Comparison of ENCODE assay signal across 17 cellular contexts in the genomic region with DNA sequence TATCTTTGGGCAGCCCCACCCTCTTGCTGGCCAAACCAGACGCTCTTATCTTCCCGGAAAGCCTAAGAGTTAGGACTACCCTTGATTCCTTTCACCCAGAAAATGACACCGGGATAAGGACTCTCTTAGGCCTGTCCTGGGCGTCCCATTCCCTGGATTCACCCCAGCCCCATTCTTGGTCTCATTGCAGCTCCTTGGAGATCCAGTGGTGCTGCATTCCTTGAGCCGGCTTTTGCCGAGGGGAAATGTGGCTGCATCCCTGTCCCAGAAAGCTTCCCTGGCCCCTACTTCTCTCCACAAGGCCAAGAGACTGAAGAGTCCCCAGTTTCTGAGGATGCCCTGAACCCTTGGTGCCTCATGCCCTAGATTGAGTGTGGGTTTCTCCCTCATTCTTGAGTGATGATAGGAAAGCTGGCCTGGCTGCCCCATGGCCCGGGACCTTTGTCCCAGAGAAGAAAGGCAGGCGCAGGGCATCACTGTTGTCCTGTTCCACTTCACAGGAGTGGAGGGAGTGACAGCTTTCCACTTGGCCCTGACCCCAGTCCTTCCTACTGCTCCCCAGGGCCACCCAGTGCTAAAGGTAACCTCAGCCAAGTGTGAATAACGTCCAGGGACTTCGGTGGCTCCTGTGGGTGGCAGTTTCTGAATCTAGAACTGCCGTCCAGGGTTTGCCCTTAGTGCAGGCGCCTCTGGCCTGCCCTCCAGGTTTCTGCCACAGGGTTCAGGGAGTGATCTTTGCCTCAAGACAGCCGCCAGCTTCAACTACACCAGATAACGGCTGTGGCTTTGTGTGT. TPM values are rescaled to one million over a fixed set of nuclear protein-coding genes. Genes with fewer than 3 reads are reported as not detected.
A peak's percentile ranks its signal among the peaks of the same experiment; 100 is the strongest.
DNase-seq lines count a peak whose midpoint lies in the region; ATAC-seq and TF ChIP-seq lines count a peak whose summit lies in the region.
"Had no signal": no experiment of that assay in that cellular context is flagged by ENCODE, and none has a peak within 500 bp of the region (broad histone marks: within the 10 kb centered on the region; RNA-seq: fewer than 3 reads in every experiment).

No MANE protein-coding gene starts in this region.

- TF ChIP-seq CTCF in Peyer's patch (IDR thresholded peaks at IDR 0.05), result no peak
- TF ChIP-seq CTCF in chondrocyte (IDR thresholded peaks at IDR 0.05), result no peak
- no peak for TF ChIP-seq CTCF in liver (IDR thresholded peaks at IDR 0.05; ENCODE audit: low read depth, low read length, missing input control)

- TF ChIP-seq POLR2A in Peyer's patch (IDR thresholded peaks at IDR 0.05), result no peak

- peak in 2 of 3 donors; percentile 15 to 35 for DNase-seq in Peyer's patch
- no peak for DNase-seq in chondrocyte (ENCODE audit: low spot score)
- no peak for DNase-seq in stimulated activated effector memory CD8-positive, alpha-beta T cell treated with anti-CD3 and anti-CD28 coated beads, Interleukin-12 subunit alpha, Interleukin-12 subunit beta, amount 100 ng/mL, for 72 hours (ENCODE audit: low spot score in 2 of 2)
- DNase-seq in NCI-H526 (lab: John Stamatoyannopoulos, UW), result no peak
- no peak for DNase-seq in SJCRH30
- DNase-seq: activated CD4-positive, CD25-positive, alpha-beta regulatory T cell; COR-L47; hippocampal formation; islet precursor cell; NCI-H187 treated with DMSO at 0.1 percent for 48 hours; NCI-H446 treated with DMSO at 0.1 percent for 48 hours; SIG-M5 had no signal

- H3K4me3 ChIP-seq in Peyer's patch, result no peak overlapping the region
- no peak overlapping the region for H3K4me3 ChIP-seq in liver (ENCODE audit: low read depth in 1 of 3, low read length in 3 of 3)
- no peak overlapping the region for H3K4me3 ChIP-seq in SJCRH30

- no peak for TF ChIP-seq RAD21 in liver (IDR thresholded peaks at IDR 0.05)

- H3K27me3 ChIP-seq in Peyer's patch, result no peaks in the 10 kb centered on the region
- no peaks in the 10 kb centered on the region for H3K27me3 ChIP-seq in liver (ENCODE audit: control insufficient read depth in 4 of 4, insufficient read depth in 4 of 4, low read length in 3 of 4)
- H3K27me3 ChIP-seq in SJCRH30, result no peaks in the 10 kb centered on the region

- H3K9me3 ChIP-seq in Peyer's patch (no peaks in the 10 kb centered on the region), liver (ENCODE audit: control insufficient read depth in 4 of 4, low read length in 3 of 4) (no peaks in the 10 kb centered on the region), SJCRH30 (replicated peaks) (0 out of 2 replicates have a peak, but pooled peaks cover under 1% of the 10 kb centered on the region)

- H3K27me3 Mint-ChIP-seq in chondrocyte (ENCODE audit: low read depth), result no peaks in the 10 kb centered on the region
- H3K27me3 Mint-ChIP-seq: stimulated activated naive CD8-positive, alpha-beta T cell treated with anti-CD3 and anti-CD28 coated beads, Interleukin-15, Interleukin-2, amounts not matched to agents 100 ng/mL and 50 ng/mL, for 24 hours had no signal

- no peak overlapping the region for H3K27ac ChIP-seq in Peyer's patch
- H3K27ac ChIP-seq in liver (ENCODE audit: low read depth in 1 of 2, low read length in 2 of 2), result no peak overlapping the region
- no peak overlapping the region for H3K27ac ChIP-seq in SJCRH30

- no peak overlapping the region for H3K4me3 Mint-ChIP-seq in chondrocyte (ENCODE audit: unreplicated experiment)
- H3K4me3 Mint-ChIP-seq in stimulated activated effector memory CD8-positive, alpha-beta T cell treated with anti-CD3 and anti-CD28 coated beads, Interleukin-12 subunit alpha, Interleukin-12 subunit beta, amount 100 ng/mL, for 72 hours, result no peak overlapping the region
- H3K4me3 Mint-ChIP-seq: mesothelial cell of epicardium; stimulated activated naive CD8-positive, alpha-beta T cell treated with anti-CD3 and anti-CD28 coated beads, Interleukin-15, Interleukin-2, amounts not matched to agents 100 ng/mL and 50 ng/mL, for 24 hours had no signal

- no peak overlapping the region for H3K9ac ChIP-seq in liver (ENCODE audit: low read depth in 1 of 2, low read length in 2 of 2)

- no peak for ATAC-seq in stimulated activated effector memory CD8-positive, alpha-beta T cell treated with anti-CD3 and anti-CD28 coated beads, Interleukin-12 subunit alpha, Interleukin-12 subunit beta, amount 100 ng/mL, for 72 hours
- no peak for ATAC-seq in HG02885 (IDR thresholded peaks at IDR 0.05; ENCODE audit: poor library complexity, unreplicated experiment)
- ATAC-seq in SK-N-SH treated with all-trans-retinoic acid at 6 μM for 48 hours, result no peak

- no peaks in the 10 kb centered on the region for H3K9me3 Mint-ChIP-seq in chondrocyte (ENCODE audit: low read depth)
- H3K9me3 Mint-ChIP-seq in stimulated activated effector memory CD8-positive, alpha-beta T cell treated with anti-CD3 and anti-CD28 coated beads, Interleukin-12 subunit alpha, Interleukin-12 subunit beta, amount 100 ng/mL, for 72 hours, result no peaks in the 10 kb centered on the region
- H3K9me3 Mint-ChIP-seq: mesothelial cell of epicardium; stimulated activated naive CD8-positive, alpha-beta T cell treated with anti-CD3 and anti-CD28 coated beads, Interleukin-15, Interleukin-2, amounts not matched to agents 100 ng/mL and 50 ng/mL, for 24 hours had no signal

- H3K36me3 ChIP-seq in Peyer's patch (peaks cover 0 to 78% (median 0%) of the 10 kb centered on the region in 3 donors), liver (ENCODE audit: control insufficient read depth in 4 of 4, insufficient read depth in 3 of 4, low read depth in 1 of 4, low read length in 3 of 4) (peaks cover 4 to 30% (median 6%) of the 10 kb centered on the region in 4 donors), SJCRH30 (peaks cover 39% of the 10 kb centered on the region)

- peaks cover 36% of the 10 kb centered on the region for H3K36me3 Mint-ChIP-seq in chondrocyte (ENCODE audit: low read depth)
- H3K36me3 Mint-ChIP-seq in stimulated activated effector memory CD8-positive, alpha-beta T cell treated with anti-CD3 and anti-CD28 coated beads, Interleukin-12 subunit alpha, Interleukin-12 subunit beta, amount 100 ng/mL, for 72 hours, result peaks cover 59% of the 10 kb centered on the region

- H3K4me1 ChIP-seq in Peyer's patch (peaks cover 0 to 10% (median 0%) of the 10 kb centered on the region in 4 donors), liver (ENCODE audit: control insufficient read depth in 4 of 4, insufficient read depth in 4 of 4, low read length in 3 of 4) (peaks cover 4 to 22% (median 15%) of the 10 kb centered on the region in 4 donors), SJCRH30 (no peaks in the 10 kb centered on the region)

- H3K27ac Mint-ChIP-seq in chondrocyte (ENCODE audit: unreplicated experiment), result peak overlapping the region; percentile 61
- H3K27ac Mint-ChIP-seq in stimulated activated effector memory CD8-positive, alpha-beta T cell treated with anti-CD3 and anti-CD28 coated beads, Interleukin-12 subunit alpha, Interleukin-12 subunit beta, amount 100 ng/mL, for 72 hours, result peak overlapping the region; percentile 65
- H3K27ac Mint-ChIP-seq: mesothelial cell of epicardium had no signal

- 67% methylated on average over 14 of the region's 14 CpGs for WGBS in liver

- peaks cover 46% of the 10 kb centered on the region for H3K4me1 Mint-ChIP-seq in chondrocyte (ENCODE audit: low read depth)
- peaks cover 6% of the 10 kb centered on the region for H3K4me1 Mint-ChIP-seq in stimulated activated effector memory CD8-positive, alpha-beta T cell treated with anti-CD3 and anti-CD28 coated beads, Interleukin-12 subunit alpha, Interleukin-12 subunit beta, amount 100 ng/mL, for 72 hours
- H3K4me1 Mint-ChIP-seq: mesothelial cell of epicardium had no signal

TF ChIP-seq in SK-N-SH treated with all-trans-retinoic acid at 6 μM for 48 hours, 23 proteins besides CTCF, POLR2A, EP300 and RAD21 (continues in another document):
- TF ChIP-seq, protein P1, sequence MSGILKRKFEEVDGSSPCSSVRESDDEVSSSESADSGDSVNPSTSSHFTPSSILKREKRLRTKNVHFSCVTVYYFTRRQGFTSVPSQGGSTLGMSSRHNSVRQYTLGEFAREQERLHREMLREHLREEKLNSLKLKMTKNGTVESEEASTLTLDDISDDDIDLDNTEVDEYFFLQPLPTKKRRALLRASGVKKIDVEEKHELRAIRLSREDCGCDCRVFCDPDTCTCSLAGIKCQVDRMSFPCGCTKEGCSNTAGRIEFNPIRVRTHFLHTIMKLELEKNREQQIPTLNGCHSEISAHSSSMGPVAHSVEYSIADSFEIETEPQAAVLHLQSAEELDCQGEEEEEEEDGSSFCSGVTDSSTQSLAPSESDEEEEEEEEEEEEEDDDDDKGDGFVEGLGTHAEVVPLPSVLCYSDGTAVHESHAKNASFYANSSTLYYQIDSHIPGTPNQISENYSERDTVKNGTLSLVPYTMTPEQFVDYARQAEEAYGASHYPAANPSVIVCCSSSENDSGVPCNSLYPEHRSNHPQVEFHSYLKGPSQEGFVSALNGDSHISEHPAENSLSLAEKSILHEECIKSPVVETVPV (CRISPR knock-in tag; IDR thresholded peaks at IDR 0.05), result no peak
- TF ChIP-seq RARB (CRISPR knock-in tag; IDR thresholded peaks at IDR 0.05) (no peak), ZFP3 (CRISPR knock-in tag; IDR thresholded peaks at IDR 0.05) (no peak), ISL1 (CRISPR knock-in tag; IDR thresholded peaks at IDR 0.05) (no peak), CSDC2 (CRISPR knock-in tag; IDR thresholded peaks at IDR 0.05) (no peak), ZFP30 (CRISPR knock-in tag; IDR thresholded peaks at IDR 0.05) (no peak), TCF4 (CRISPR knock-in tag; IDR thresholded peaks at IDR 0.05; ENCODE audit: borderline replicate concordance) (no peak), TOX (CRISPR knock-in tag; IDR thresholded peaks at IDR 0.05; ENCODE audit: borderline replicate concordance) (no peak), OSR1 (CRISPR knock-in tag; IDR thresholded peaks at IDR 0.05) (no peak)
- TF ChIP-seq, protein P2, sequence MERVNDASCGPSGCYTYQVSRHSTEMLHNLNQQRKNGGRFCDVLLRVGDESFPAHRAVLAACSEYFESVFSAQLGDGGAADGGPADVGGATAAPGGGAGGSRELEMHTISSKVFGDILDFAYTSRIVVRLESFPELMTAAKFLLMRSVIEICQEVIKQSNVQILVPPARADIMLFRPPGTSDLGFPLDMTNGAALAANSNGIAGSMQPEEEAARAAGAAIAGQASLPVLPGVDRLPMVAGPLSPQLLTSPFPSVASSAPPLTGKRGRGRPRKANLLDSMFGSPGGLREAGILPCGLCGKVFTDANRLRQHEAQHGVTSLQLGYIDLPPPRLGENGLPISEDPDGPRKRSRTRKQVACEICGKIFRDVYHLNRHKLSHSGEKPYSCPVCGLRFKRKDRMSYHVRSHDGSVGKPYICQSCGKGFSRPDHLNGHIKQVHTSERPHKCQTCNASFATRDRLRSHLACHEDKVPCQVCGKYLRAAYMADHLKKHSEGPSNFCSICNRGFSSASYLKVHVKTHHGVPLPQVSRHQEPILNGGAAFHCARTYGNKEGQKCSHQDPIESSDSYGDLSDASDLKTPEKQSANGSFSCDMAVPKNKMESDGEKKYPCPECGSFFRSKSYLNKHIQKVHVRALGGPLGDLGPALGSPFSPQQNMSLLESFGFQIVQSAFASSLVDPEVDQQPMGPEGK (CRISPR knock-in tag; IDR thresholded peaks at IDR 0.05; ENCODE audit: borderline replicate concordance), result no peak

RNA-seq across cellular contexts. Expression of a gene that starts 42.7 kb away (rescaled TPM):
- 10 to 100 TPM; 34.2 to 99.0 (median 58.2) TPM for total RNA-seq in Peyer's patch
- total RNA-seq in chondrocyte, result 237 to 1,930 TPM (median 1,885 TPM) in 3 replicates
- 1 to 10 TPM in 1 of 2 donors, under 1 TPM in 1; 0.98 to 5.4 TPM for total RNA-seq in liver
- polyA plus RNA-seq in liver, result 10 to 100 TPM in 1 of 2 donors, 1 to 10 TPM in 1; 9.9 to 27.0 TPM
- total RNA-seq in SJCRH30 (2014; rRNA removed; shearing (Covaris generic)), result 0.49 and 0.76 TPM in 2 replicates

Comparison
In these comparisons a context has a peak if more than half of its experiments do, and no peak if none do; other contexts are left out.
1. DNase-seq: peak in Peyer's patch (2 of 3); none in chondrocyte (single experiment), stimulated activated effector memory CD8-positive, alpha-beta T cell treated with anti-CD3 and anti-CD28 coated beads, Interleukin-12 subunit alpha, Interleukin-12 subunit beta, amount 100 ng/mL, for 72 hours (0 of 2), NCI-H526 (0 of 2) and SJCRH30 (0 of 2).